In the genomic region with DNA sequence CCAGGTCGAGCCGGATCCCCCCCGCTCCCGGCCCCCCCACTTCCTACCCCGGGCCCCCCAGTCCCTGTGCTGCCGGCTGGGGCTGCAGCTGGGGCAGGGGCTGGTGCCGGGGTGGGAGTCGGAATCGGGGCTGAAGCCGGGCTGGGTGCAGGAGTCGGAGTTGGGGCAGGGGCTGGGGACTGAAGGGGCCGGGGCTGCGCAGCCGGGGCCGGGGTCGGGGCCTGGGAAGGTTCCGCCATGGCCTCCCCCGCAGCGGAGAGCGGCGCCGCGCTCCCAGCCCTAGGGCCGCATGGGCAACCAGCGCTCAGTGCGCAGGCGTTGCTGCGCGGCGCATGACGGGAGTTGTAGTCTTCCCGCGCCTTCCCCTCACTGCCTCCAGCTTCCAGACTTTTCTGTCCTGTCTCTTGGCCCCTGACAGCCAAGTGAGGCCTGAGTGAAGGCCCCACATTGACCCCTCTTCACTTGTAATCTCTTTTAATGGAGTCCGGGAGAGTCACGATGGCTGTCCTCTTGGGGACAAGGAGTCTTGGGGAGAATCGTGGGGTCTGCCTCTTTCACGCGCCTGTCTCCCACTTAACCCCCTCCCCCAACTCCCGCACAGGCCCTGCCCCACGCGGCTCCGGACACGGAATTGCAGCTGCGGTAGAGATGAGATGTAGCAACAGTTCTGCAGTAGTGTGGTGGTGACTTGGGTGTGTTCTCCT, we compare ENCODE assay signal across 1 cellular context.
A peak's percentile ranks its signal among the peaks of the same experiment; 100 is the strongest.
TF ChIP-seq lines count a peak whose summit lies in the region.

TSS of gene KAT2A (minus strand) at position 302 of the 704 bp plus-strand sequence. CDS start at position 239, 63 bp downstream.

TF ChIP-seq in HCT116, 20 proteins besides CTCF, POLR2A, EP300 and RAD21 (continued from another document):
- TF ChIP-seq, protein P1, sequence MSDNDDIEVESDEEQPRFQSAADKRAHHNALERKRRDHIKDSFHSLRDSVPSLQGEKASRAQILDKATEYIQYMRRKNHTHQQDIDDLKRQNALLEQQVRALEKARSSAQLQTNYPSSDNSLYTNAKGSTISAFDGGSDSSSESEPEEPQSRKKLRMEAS (IDR thresholded peaks at IDR 0.05): peak; percentile 84; the same call in 1 of the 2 replicates
- peak; percentile 90 for TF ChIP-seq POLR2AphosphoS5 (IDR thresholded peaks at IDR 0.05; ENCODE audit: low read depth, low read length)
